Comparison of ENCODE assay signal across 9 cellular contexts in genomic region chr1:168636200-168636599, GRCh38. TPM values are rescaled to one million over a fixed set of nuclear protein-coding genes. Genes with fewer than 3 reads are reported as not detected.
DNase-seq lines count a peak whose midpoint lies in the region; ATAC-seq and TF ChIP-seq lines count a peak whose summit lies in the region.
"Had no signal": no experiment of that assay in that cellular context is flagged by ENCODE, and none has a peak within 500 bp of the region (broad histone marks: within the 10 kb centered on the region; RNA-seq: fewer than 3 reads in every experiment).

No MANE protein-coding gene starts in this region.

- DNase-seq in NCI-H774 (lab: John Stamatoyannopoulos, UW) (peak; percentile 14), fibroblast of the aortic adventitia (ENCODE audit: low read depth) (peak; percentile 52), putamen (ENCODE audit: low spot score) (peak; percentile 50), omental fat pad (ENCODE audit: low spot score) (no peak), inferior parietal cortex (ENCODE audit: extremely low spot score) (no peak)
- no peak for DNase-seq in stimulated activated naive CD4-positive, alpha-beta T cell (lab: John Stamatoyannopoulos, UW)

- TF ChIP-seq CTCF in GM12872 (IDR thresholded peaks at IDR 0.05; ENCODE audit: insufficient read depth, low read depth, low read length) = peak; percentile 29; the same call in 2 of the 3 replicates
- TF ChIP-seq CTCF in fibroblast of the aortic adventitia (IDR thresholded peaks at IDR 0.05; ENCODE audit: insufficient read depth, low read length) = peak; percentile 4
- TF ChIP-seq CTCF in omental fat pad (IDR thresholded peaks at IDR 0.05) = no peak

- no peak overlapping the region for H3K4me3 ChIP-seq in fibroblast of the aortic adventitia (ENCODE audit: low read depth, low read length)

- no peak for ATAC-seq in omental fat pad (ENCODE audit: low FRiP score)
- ATAC-seq in HG03521 (IDR thresholded peaks at IDR 0.05; ENCODE audit: unreplicated experiment) = no peak

RNA-seq across cellular contexts. Expression of gene XCL1, which starts 59.8 kb away (rescaled TPM):
- total RNA-seq in fibroblast of the aortic adventitia (ENCODE audit: low replicate concordance) (not detected in 2 replicates), omental fat pad (1 to 10 TPM in 1 of 4 donors, under 1 TPM in 1, not detected in 2; 0.28 to 1.3 TPM)
- total RNA-seq: OCI-LY7 had no signal

Comparison
In these comparisons a context has a peak if more than half of its experiments do, and no peak if none do; other contexts are left out.
1. CTCF ChIP-seq: peak in GM12872 (single experiment) and fibroblast of the aortic adventitia (single experiment); none in omental fat pad (0 of 3).
2. DNase-seq: peak in NCI-H774 (single experiment), fibroblast of the aortic adventitia (single experiment) and putamen (single experiment); none in omental fat pad (single experiment), inferior parietal cortex (single experiment) and stimulated activated naive CD4-positive, alpha-beta T cell (0 of 6).